Comparison of ENCODE assay signal across 17 cellular contexts in genomic region chr4:94372579-94372978, GRCh38. TPM values are rescaled to one million over a fixed set of nuclear protein-coding genes. Genes with fewer than 3 reads are reported as not detected.
A peak's percentile ranks its signal among the peaks of the same experiment; 100 is the strongest.
DNase-seq lines count a peak whose midpoint lies in the region; ATAC-seq and TF ChIP-seq lines count a peak whose summit lies in the region.
"Had no signal": no experiment of that assay in that cellular context is flagged by ENCODE, and none has a peak within 500 bp of the region (broad histone marks: within the 10 kb centered on the region; RNA-seq: fewer than 3 reads in every experiment).

No MANE protein-coding gene starts in this region.

- no peaks in the 10 kb centered on the region for H4K20me1 ChIP-seq in hepatocyte (ENCODE audit: insufficient read depth, poor library complexity, severe bottlenecking)
- no peaks in the 10 kb centered on the region for H4K20me1 ChIP-seq in osteoblast (ENCODE audit: insufficient read depth, low read length)

- H3K36me3 ChIP-seq in hepatocyte (replicated peaks; ENCODE audit: insufficient read depth, low read depth): no peaks in the 10 kb centered on the region
- no peaks in the 10 kb centered on the region for H3K36me3 ChIP-seq in osteoblast (ENCODE audit: insufficient read depth, low read length)
- H3K36me3 ChIP-seq: HAP-1 had no signal

- ATAC-seq in naive thymus-derived CD8-positive, alpha-beta T cell: no peak

- H3K4me3 ChIP-seq in hepatocyte (no peak overlapping the region), osteoblast (ENCODE audit: insufficient read depth, low read length) (no peak overlapping the region)
- H3K4me3 ChIP-seq: HAP-1 had no signal

- DNase-seq in hepatocyte (ENCODE audit: low spot score) (no peak), left kidney (ENCODE audit: low read depth, low spot score) (peak; percentile 80), osteoblast (ENCODE audit: insufficient read length, low spot score, missing footprints) (peak; percentile 23), COLO829 (ENCODE audit: low spot score) (no peak)
- no peak for DNase-seq in activated CD4-positive, CD25-positive, alpha-beta regulatory T cell (lab: John Stamatoyannopoulos, UW)
- no peak for DNase-seq in naive thymus-derived CD8-positive, alpha-beta T cell
- DNase-seq: C1 segment of cervical spinal cord; Caco-2; CD4-positive, alpha-beta memory T cell; DMS153; DND-41; GOT3; HFFc6 had no signal

- H3K9me3 ChIP-seq in hepatocyte (ENCODE audit: low read depth) (no peaks in the 10 kb centered on the region), osteoblast (ENCODE audit: low read depth, low read length) (no peaks in the 10 kb centered on the region)
- H3K9me3 ChIP-seq: Caco-2, HAP-1 had no signal

- H3K79me2 ChIP-seq in hepatocyte (no peaks in the 10 kb centered on the region), osteoblast (ENCODE audit: insufficient read depth, low read length) (no peaks in the 10 kb centered on the region)

- H3K27ac Mint-ChIP-seq in naive thymus-derived CD8-positive, alpha-beta T cell: no peak overlapping the region
- H3K27ac Mint-ChIP-seq: CD4-positive, alpha-beta memory T cell; HFFc6 had no signal

- H3K9me2 ChIP-seq in hepatocyte (replicated peaks; ENCODE audit: insufficient read depth): no peaks in the 10 kb centered on the region

- H3K27me3 ChIP-seq in hepatocyte: no peaks in the 10 kb centered on the region
- H3K27me3 ChIP-seq in osteoblast (ENCODE audit: insufficient read depth, low read length): no peaks in the 10 kb centered on the region

- 91% methylated on average over 2 of the region's 2 CpGs for WGBS in hepatocyte (ENCODE audit: low lambda C conversion rate, missing lambda C conversion rate)

- no peak overlapping the region for H3K4me3 Mint-ChIP-seq in naive thymus-derived CD8-positive, alpha-beta T cell
- H3K4me3 Mint-ChIP-seq: CD4-positive, alpha-beta memory T cell; HFFc6 had no signal

- H3K9me3 Mint-ChIP-seq in naive thymus-derived CD8-positive, alpha-beta T cell: no peaks in the 10 kb centered on the region
- H3K9me3 Mint-ChIP-seq: CD4-positive, alpha-beta memory T cell; HFFc6 had no signal

- no peaks in the 10 kb centered on the region for H3K4me1 ChIP-seq in hepatocyte (ENCODE audit: insufficient read depth)
- no peaks in the 10 kb centered on the region for H3K4me1 ChIP-seq in osteoblast (ENCODE audit: insufficient read depth, low read length)
- H3K4me1 ChIP-seq: Caco-2, HAP-1 had no signal

- no peak overlapping the region for H3K4me2 ChIP-seq in hepatocyte
- H3K4me2 ChIP-seq in osteoblast (ENCODE audit: insufficient read depth, low read length): no peak overlapping the region

- H3K4me1 Mint-ChIP-seq in naive thymus-derived CD8-positive, alpha-beta T cell: no peaks in the 10 kb centered on the region
- H3K4me1 Mint-ChIP-seq: CD4-positive, alpha-beta memory T cell had no signal

- H3K27ac ChIP-seq in hepatocyte: peak overlapping the region; percentile 55
- no peak overlapping the region for H3K27ac ChIP-seq in osteoblast (ENCODE audit: low read depth, low read length)

- no peak for TF ChIP-seq CTCF in hepatocyte (IDR thresholded peaks at IDR 0.05; ENCODE audit: poor library complexity)
- TF ChIP-seq CTCF in osteoblast (IDR thresholded peaks at IDR 0.05; ENCODE audit: extremely low read depth, low read depth, low read length): no peak

- H2AFZ ChIP-seq in hepatocyte: no peak overlapping the region
- no peak overlapping the region for H2AFZ ChIP-seq in osteoblast (ENCODE audit: low read length)

- H3K36me3 Mint-ChIP-seq in naive thymus-derived CD8-positive, alpha-beta T cell: no peaks in the 10 kb centered on the region
- H3K36me3 Mint-ChIP-seq: CD4-positive, alpha-beta memory T cell had no signal

- POLR2A ChIA-PET in naive thymus-derived CD8-positive, alpha-beta T cell (lab: Charles Lee): no interaction called here

- peaks cover 3 to 19% (median 8%) of the 10 kb centered on the region in 5 donors for H3K27me3 Mint-ChIP-seq in naive thymus-derived CD8-positive, alpha-beta T cell

RNA-seq across cellular contexts. Expression of gene HPGDS, which starts 29.9 kb away (rescaled TPM):
- total RNA-seq in hepatocyte (0.08 and 1.6 TPM in 2 replicates), osteoblast (not detected in 2 replicates)
- 0.30 and 0.49 TPM in 2 replicates for polyA plus RNA-seq in hepatocyte
- not detected for total RNA-seq in naive thymus-derived CD8-positive, alpha-beta T cell
- under 1 TPM in 1 of 3 donors, not detected in 2; 0.11 TPM for polyA plus RNA-seq in naive thymus-derived CD8-positive, alpha-beta T cell
- total RNA-seq: A172, A673, Caco-2, HFFc6 had no signal
- polyA plus RNA-seq: BJ; CD4-positive, alpha-beta memory T cell had no signal

Comparison
In these comparisons a context has a peak if more than half of its experiments do, and no peak if none do; other contexts are left out.
1. DNase-seq: peak in left kidney (single experiment) and osteoblast (single experiment); none in hepatocyte (single experiment), COLO829 (single experiment), activated CD4-positive, CD25-positive, alpha-beta regulatory T cell (0 of 4) and naive thymus-derived CD8-positive, alpha-beta T cell (0 of 10).